ENCODE assay signal across 1 cellular context in the genomic region with DNA sequence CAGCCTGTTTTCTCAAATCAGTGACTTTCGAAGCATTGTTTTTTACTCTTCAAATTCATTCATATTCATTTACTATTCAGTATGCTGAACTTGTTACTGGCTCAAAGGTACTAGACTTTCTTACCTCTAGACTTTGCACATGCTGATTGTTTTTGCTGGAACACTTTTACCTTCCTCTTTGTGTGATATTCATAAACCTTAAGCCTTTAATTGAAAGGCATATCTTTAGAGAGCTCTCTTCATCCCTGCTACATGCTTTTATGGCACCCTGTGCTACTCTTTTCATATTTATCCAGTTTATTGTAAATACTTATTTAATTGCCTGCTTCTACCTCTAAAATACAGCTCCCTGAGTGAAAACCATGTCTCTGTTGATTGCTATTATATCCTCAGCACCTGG.
TF ChIP-seq lines count a peak whose summit lies in the region.

No MANE protein-coding gene starts in this region.

TF ChIP-seq in endothelial cell of umbilical vein, 7 proteins besides CTCF, POLR2A, EP300 and RAD21:
- TF ChIP-seq MYC (IDR thresholded peaks at IDR 0.05; ENCODE audit: low read depth, low read length) (no peak), GATA2 (IDR thresholded peaks at IDR 0.05; ENCODE audit: insufficient read depth, insufficient read length, low read depth, low read length) (no peak), FOS (IDR thresholded peaks at IDR 0.05; ENCODE audit: borderline replicate concordance, insufficient read depth, low read length) (no peak), POLR2AphosphoS5 (IDR thresholded peaks at IDR 0.05; ENCODE audit: insufficient read depth, low read depth, low read length) (no peak), JUN (IDR thresholded peaks at IDR 0.05; ENCODE audit: borderline replicate concordance, insufficient read depth, insufficient read length, low read depth) (no peak), EZH2 (IDR thresholded peaks at IDR 0.05; ENCODE audit: borderline replicate concordance, low read depth, low read length, severe bottlenecking) (no peak)
- TF ChIP-seq, protein P1, sequence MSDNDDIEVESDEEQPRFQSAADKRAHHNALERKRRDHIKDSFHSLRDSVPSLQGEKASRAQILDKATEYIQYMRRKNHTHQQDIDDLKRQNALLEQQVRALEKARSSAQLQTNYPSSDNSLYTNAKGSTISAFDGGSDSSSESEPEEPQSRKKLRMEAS (IDR thresholded peaks at IDR 0.05; ENCODE audit: insufficient read depth, insufficient read length) = no peak
